Comparison of ENCODE assay signal across 14 cellular contexts in genomic region chr16:17346441-17346773, GRCh38.
DNase-seq lines count a peak whose midpoint lies in the region; ATAC-seq and TF ChIP-seq lines count a peak whose summit lies in the region.
"Had no signal": no experiment of that assay in that cellular context is flagged by ENCODE, and none has a peak within 500 bp of the region (broad histone marks: within the 10 kb centered on the region; RNA-seq: fewer than 3 reads in every experiment).

No MANE protein-coding gene starts in this region.

- ATAC-seq in activated CD8-positive, alpha-beta memory T cell treated with anti-CD3 and anti-CD28 coated beads, Interleukin-2, amount 10 ng/mL, durations not matched to agents 7 days and 5 days: no peak
- ATAC-seq in T-helper 17 cell: no peak
- no peak for ATAC-seq in stimulated activated naive B cell treated with anti-CD40 and anti-IgM and Interleukin-4, amounts not matched to agents 10 μg/mL and 1 μg/mL and 100 μg/mL, for 72 hours (replicated peaks)
- ATAC-seq: upper lobe of right lung had no signal

- peaks cover 27% of the 10 kb centered on the region for H3K36me3 Mint-ChIP-seq in activated CD8-positive, alpha-beta memory T cell treated with anti-CD3 and anti-CD28 coated beads, Interleukin-2, amount 10 ng/mL, durations not matched to agents 7 days and 5 days
- no peaks in the 10 kb centered on the region for H3K36me3 Mint-ChIP-seq in T-helper 17 cell (ENCODE audit: low read depth)
- H3K36me3 Mint-ChIP-seq in stimulated activated naive B cell treated with anti-CD40 and anti-IgM and Interleukin-4, amounts not matched to agents 10 μg/mL and 1 μg/mL and 100 μg/mL, for 72 hours: peaks cover 36 to 48% of the 10 kb centered on the region in 2 donors

- H3K27ac Mint-ChIP-seq in activated CD8-positive, alpha-beta memory T cell treated with anti-CD3 and anti-CD28 coated beads, Interleukin-2, amount 10 ng/mL, durations not matched to agents 7 days and 5 days: peak overlapping the region; percentile 95
- peak overlapping the region; percentile 95 for H3K27ac Mint-ChIP-seq in T-helper 17 cell
- peak overlapping the region; percentile 99 for H3K27ac Mint-ChIP-seq in stimulated activated naive B cell treated with anti-CD40 and anti-IgM and Interleukin-4, amounts not matched to agents 10 μg/mL and 1 μg/mL and 100 μg/mL, for 72 hours

- no peak overlapping the region for H3K4me3 ChIP-seq in fibroblast of the aortic adventitia (ENCODE audit: low read depth, low read length)
- H3K4me3 ChIP-seq: upper lobe of right lung had no signal

- peak; percentile 18 for TF ChIP-seq CTCF in fibroblast of the aortic adventitia (IDR thresholded peaks at IDR 0.05; ENCODE audit: insufficient read depth, low read length)

- no peak for DNase-seq in activated CD8-positive, alpha-beta memory T cell treated with anti-CD3 and anti-CD28 coated beads, Interleukin-2, amount 10 ng/mL, durations not matched to agents 7 days and 5 days
- no peak for DNase-seq in activated CD8-positive, alpha-beta memory T cell treated with anti-CD3 and anti-CD28 coated beads, Interleukin-2, amount 50 U/mL, for 4 hours
- DNase-seq in T-helper 17 cell (no peak), fibroblast of the aortic adventitia (ENCODE audit: low read depth) (no peak), NCI-H446 (lab: John Stamatoyannopoulos, UW) (no peak), DMS 273 (lab: John Stamatoyannopoulos, UW; ENCODE audit: unreplicated experiment) (no peak), cortex of kidney (lab: John Stamatoyannopoulos, UW) (no peak)
- DNase-seq in stimulated activated naive B cell treated with anti-CD40 and anti-IgM and Interleukin-4, amounts not matched to agents 10 μg/mL and 1 μg/mL and 100 μg/mL, for 72 hours: no peak
- DNase-seq: brain microvascular endothelial cell, DMS53, NCI-H187 treated with DMSO at 0.1 percent for 48 hours, NCI-H774, SIG-M5, upper lobe of right lung had no signal

- H3K4me3 Mint-ChIP-seq in activated CD8-positive, alpha-beta memory T cell treated with anti-CD3 and anti-CD28 coated beads, Interleukin-2, amount 10 ng/mL, durations not matched to agents 7 days and 5 days: peak overlapping the region; percentile 8
- H3K4me3 Mint-ChIP-seq in T-helper 17 cell: no peak overlapping the region
- peak overlapping the region; percentile 21 to 77 for H3K4me3 Mint-ChIP-seq in stimulated activated naive B cell treated with anti-CD40 and anti-IgM and Interleukin-4, amounts not matched to agents 10 μg/mL and 1 μg/mL and 100 μg/mL, for 72 hours

- CTCF ChIA-PET in activated CD8-positive, alpha-beta memory T cell treated with anti-CD3 and anti-CD28 coated beads, Interleukin-2, amount 10 ng/mL, durations not matched to agents 7 days and 5 days (lab: Charles Lee): interaction anchor here (1.3 to 5.9 kb wide), 7 partner anchors 10 to 122 kb away, joined by 3 to 52 read pairs (median 6); no protein-coding TSS in a partner anchor

- no peaks in the 10 kb centered on the region for H3K27me3 Mint-ChIP-seq in activated CD8-positive, alpha-beta memory T cell treated with anti-CD3 and anti-CD28 coated beads, Interleukin-2, amount 10 ng/mL, durations not matched to agents 7 days and 5 days
- no peaks in the 10 kb centered on the region for H3K27me3 Mint-ChIP-seq in T-helper 17 cell
- no peaks in the 10 kb centered on the region for H3K27me3 Mint-ChIP-seq in stimulated activated naive B cell treated with anti-CD40 and anti-IgM and Interleukin-4, amounts not matched to agents 10 μg/mL and 1 μg/mL and 100 μg/mL, for 72 hours

- peaks cover 81% of the 10 kb centered on the region for H3K4me1 Mint-ChIP-seq in activated CD8-positive, alpha-beta memory T cell treated with anti-CD3 and anti-CD28 coated beads, Interleukin-2, amount 10 ng/mL, durations not matched to agents 7 days and 5 days
- H3K4me1 Mint-ChIP-seq in T-helper 17 cell: peaks cover 45% of the 10 kb centered on the region
- peaks cover 63 to 98% of the 10 kb centered on the region in 2 donors for H3K4me1 Mint-ChIP-seq in stimulated activated naive B cell treated with anti-CD40 and anti-IgM and Interleukin-4, amounts not matched to agents 10 μg/mL and 1 μg/mL and 100 μg/mL, for 72 hours

- H3K9me3 Mint-ChIP-seq in activated CD8-positive, alpha-beta memory T cell treated with anti-CD3 and anti-CD28 coated beads, Interleukin-2, amount 10 ng/mL, durations not matched to agents 7 days and 5 days (ENCODE audit: low read depth): no peaks in the 10 kb centered on the region
- no peaks in the 10 kb centered on the region for H3K9me3 Mint-ChIP-seq in stimulated activated naive B cell treated with anti-CD40 and anti-IgM and Interleukin-4, amounts not matched to agents 10 μg/mL and 1 μg/mL and 100 μg/mL, for 72 hours

- no peaks in the 10 kb centered on the region for H3K9me3 ChIP-seq in T-helper 17 cell (ENCODE audit: control insufficient read depth, low read length, poor library complexity, severe bottlenecking)
- H3K9me3 ChIP-seq: upper lobe of right lung had no signal
